27 cellular contexts compared by ENCODE assay signal in genomic region chr7:112120818-112121217, GRCh38.
DNase-seq lines count a peak whose midpoint lies in the region; ATAC-seq lines count a peak whose summit lies in the region.
"Had no signal": no experiment of that assay in that cellular context is flagged by ENCODE, and none has a peak within 500 bp of the region (broad histone marks: within the 10 kb centered on the region; RNA-seq: fewer than 3 reads in every experiment).

No MANE protein-coding gene starts in this region.

- no peak overlapping the region for H3K4ac ChIP-seq in mesendoderm (ENCODE audit: low read depth, low read length)

- no peak overlapping the region for H2BK120ac ChIP-seq in mesendoderm (ENCODE audit: low read depth, low read length)

- DNase-seq in SKM-1 (lab: John Stamatoyannopoulos, UW; ENCODE audit: unreplicated experiment) (no peak), mesendoderm (no peak), HUDEP-2 (lab: John Stamatoyannopoulos, UW; ENCODE audit: unreplicated experiment in 76 of 76) (no peak)
- DNase-seq: activated CD8-positive, alpha-beta T cell treated with anti-CD3 and anti-CD28 coated beads, Interleukin-2, amount 10 ng/mL, durations not matched to agents 7 days and 5 days; activated effector memory CD4-positive, alpha-beta T cell treated with anti-CD3 and anti-CD28 coated beads, Interleukin-2, amount 50 U/mL, for 16 hours; central memory CD4-positive, alpha-beta T cell; COR-L47; DMS79 treated with DMSO at 0.1 percent for 48 hours; GM23248; lower lobe of right lung; mucosa of descending colon; NCI-H2171; NCI-H526; pancreas; stimulated activated CD4-positive, alpha-beta T cell treated with anti-CD3 and anti-CD28 coated beads, Interleukin-4, amount 100 ng/mL, for 1 hour had no signal

- no peak overlapping the region for H3K9ac ChIP-seq in mesendoderm (ENCODE audit: low read length)
- H3K9ac ChIP-seq: BLaER1 treated with 17β-estradiol and CSF1 and Interleukin-3, amounts not matched to agents 10 nM and 100 nM; GM23248 had no signal

- no peak overlapping the region for H3K4me2 ChIP-seq in mesendoderm (ENCODE audit: low read length)

- H4K5ac ChIP-seq in mesendoderm (ENCODE audit: low read length), result no peak overlapping the region

- H2BK15ac ChIP-seq in mesendoderm (replicated peaks; ENCODE audit: low read depth), result no peak overlapping the region

- H2AK5ac ChIP-seq in mesendoderm (ENCODE audit: low read length), result no peak overlapping the region

- no peak overlapping the region for H2BK5ac ChIP-seq in mesendoderm (ENCODE audit: low read length)

- no peak overlapping the region for H3K4me3 ChIP-seq in mesendoderm (ENCODE audit: low read length)
- H3K4me3 ChIP-seq: BLaER1 treated with 17β-estradiol and CSF1 and Interleukin-3, amounts not matched to agents 10 nM and 100 nM; GM23248; lower lobe of right lung; mucosa of descending colon; pancreas; right atrium auricular region; thoracic aorta; vagina had no signal

- no peak overlapping the region for H3K27ac ChIP-seq in mesendoderm (ENCODE audit: low read depth, low read length)
- H3K27ac ChIP-seq: BLaER1 treated with 17β-estradiol and CSF1 and Interleukin-3, amounts not matched to agents 10 nM and 100 nM; GM23248; HL-60; lower lobe of right lung; pancreas; right atrium auricular region; thoracic aorta; vagina had no signal

- no peaks in the 10 kb centered on the region for H3K27me3 ChIP-seq in mesendoderm (ENCODE audit: insufficient read depth, low read length, poor library complexity)
- H3K27me3 ChIP-seq: BLaER1 treated with 17β-estradiol and CSF1 and Interleukin-3, amounts not matched to agents 10 nM and 100 nM; pancreas; right atrium auricular region; vagina had no signal

- H3K4me1 ChIP-seq in mesendoderm (ENCODE audit: control insufficient read depth, low read depth, low read length), result no peaks in the 10 kb centered on the region
- H3K4me1 ChIP-seq: pancreas, right atrium auricular region, vagina had no signal

- ATAC-seq in GM18870 (IDR thresholded peaks at IDR 0.05; ENCODE audit: unreplicated experiment) (peak; percentile 83), GM21529 (IDR thresholded peaks at IDR 0.05; ENCODE audit: unreplicated experiment) (peak; percentile 69), HG03108 (IDR thresholded peaks at IDR 0.05; ENCODE audit: unreplicated experiment) (peak; percentile 91), HG03571 (IDR thresholded peaks at IDR 0.05; ENCODE audit: unreplicated experiment) (peak; percentile 51), GM21528 (IDR thresholded peaks at IDR 0.05; ENCODE audit: low FRiP score, unreplicated experiment) (no peak)
- ATAC-seq: activated CD8-positive, alpha-beta T cell treated with anti-CD3 and anti-CD28 coated beads, Interleukin-2, amount 10 ng/mL, durations not matched to agents 7 days and 5 days; HepG2; lower lobe of right lung; mucosa of descending colon; pancreas; stimulated activated memory B cell treated with anti-CD40 and anti-IgM and Interleukin-4, amounts not matched to agents 10 μg/mL and 1 μg/mL and 100 μg/mL, for 72 hours had no signal

- H3K56ac ChIP-seq in mesendoderm (ENCODE audit: low read length), result no peak overlapping the region

- H3K23ac ChIP-seq in mesendoderm (ENCODE audit: low read length), result no peak overlapping the region

- peaks cover 15% of the 10 kb centered on the region for H3K79me1 ChIP-seq in mesendoderm (ENCODE audit: low read length)

- H3K36me3 ChIP-seq in mesendoderm (ENCODE audit: control insufficient read depth, insufficient read depth, low read length), result no peaks in the 10 kb centered on the region
- H3K36me3 ChIP-seq: lower lobe of right lung, pancreas, right atrium auricular region, thoracic aorta, vagina had no signal

- no CpG with 5 or more reads among the region's 1 CpG for WGBS in mesendoderm (ENCODE audit: extremely low coverage, insufficient coverage, low lambda C conversion rate)

- H3K79me2 ChIP-seq in mesendoderm (ENCODE audit: control insufficient read depth, insufficient read depth, low read length), result peaks cover 21% of the 10 kb centered on the region

- no peak overlapping the region for H3K18ac ChIP-seq in mesendoderm (ENCODE audit: low read length)

- no peak overlapping the region for H4K8ac ChIP-seq in mesendoderm (ENCODE audit: low read depth, low read length)
